ENCODE assay signal across 8 cellular contexts in the genomic region with DNA sequence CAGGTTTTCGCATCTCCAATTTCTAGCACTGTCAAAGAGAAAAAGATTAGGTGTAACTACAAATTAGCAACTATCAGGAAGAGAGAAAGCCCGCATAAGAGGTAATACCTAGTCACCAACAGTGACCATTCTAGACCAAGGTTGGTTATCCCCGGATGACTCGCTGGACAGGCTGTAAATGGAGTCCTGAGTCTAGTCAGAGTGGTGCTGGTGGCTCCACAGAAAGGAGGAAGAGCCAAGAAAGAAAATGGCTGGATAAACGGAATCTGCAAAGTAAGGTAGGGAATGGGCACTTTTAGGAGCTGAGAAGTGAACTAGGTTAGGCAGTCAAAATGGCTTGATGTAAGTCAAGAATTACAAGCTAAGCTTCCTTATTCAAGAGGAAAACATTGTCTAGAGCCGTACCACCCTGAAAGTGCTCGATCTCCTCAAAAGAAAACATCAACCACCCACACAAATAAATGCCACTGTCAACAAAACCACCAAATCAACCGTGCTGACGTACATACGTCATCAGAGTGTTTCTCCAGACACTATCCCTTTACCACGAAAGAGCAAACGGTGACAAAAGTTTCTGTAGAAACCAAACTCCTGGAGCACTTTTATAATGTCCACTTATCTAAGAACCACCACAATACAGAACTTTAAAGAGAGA. TPM values are rescaled to one million over a fixed set of nuclear protein-coding genes. Genes with fewer than 3 reads are reported as not detected.
DNase-seq lines count a peak whose midpoint lies in the region; ATAC-seq, FAIRE-seq and TF ChIP-seq lines count a peak whose summit lies in the region.

No MANE protein-coding gene starts in this region.

- H3K27ac ChIP-seq in SJCRH30 = no peak overlapping the region
- no peak overlapping the region for H3K27ac ChIP-seq in uterus

- peak overlapping the region; percentile 85 to 89 for H3K4me3 Mint-ChIP-seq in effector memory CD8-positive, alpha-beta T cell
- H3K4me3 Mint-ChIP-seq in osteocyte (ENCODE audit: unreplicated experiment) = peak overlapping the region; percentile 89

- H3K9me3 ChIP-seq in SJCRH30 (replicated peaks) (no peaks in the 10 kb centered on the region), uterus (no peaks in the 10 kb centered on the region)

- H3K36me3 ChIP-seq in SJCRH30 (peaks cover 10% of the 10 kb centered on the region; the same call in 1 of the 2 replicates), uterus (no peaks in the 10 kb centered on the region)

- H3K4me3 ChIP-seq in SJCRH30 (peak overlapping the region; percentile 78), uterus (peak overlapping the region in 1 of 2 donors; percentile 96)

- H3K36me3 Mint-ChIP-seq in effector memory CD8-positive, alpha-beta T cell (ENCODE audit: insufficient read depth) = peaks cover 47% of the 10 kb centered on the region
- H3K36me3 Mint-ChIP-seq in osteocyte (ENCODE audit: unreplicated experiment) = no peaks in the 10 kb centered on the region

- H3K4me1 ChIP-seq in SJCRH30 (peaks cover 4% of the 10 kb centered on the region; the same call in 1 of the 2 replicates), uterus (peaks cover 16 to 19% of the 10 kb centered on the region in 2 donors)

- H3K27me3 ChIP-seq in SJCRH30 (no peaks in the 10 kb centered on the region), uterus (no peaks in the 10 kb centered on the region)

- no peaks in the 10 kb centered on the region for H3K9me3 Mint-ChIP-seq in effector memory CD8-positive, alpha-beta T cell
- H3K9me3 Mint-ChIP-seq in osteocyte (ENCODE audit: unreplicated experiment) = no peaks in the 10 kb centered on the region

- DNase-seq in GM12891 (ENCODE audit: insufficient read length, low spot score) (no peak), SJCRH30 (no peak), osteocyte (ENCODE audit: extremely low spot score, unreplicated experiment) (no peak), NCI-H1092 (lab: John Stamatoyannopoulos, UW) (no peak), uterus (no peak), cerebellum (ENCODE audit: low spot score) (no peak)
- DNase-seq in effector memory CD8-positive, alpha-beta T cell = peak; percentile 41 to 47 (median 43)

- peak; percentile 16 for FAIRE-seq in GM12891 (lab: Jason Lieb, UNC)

- TF ChIP-seq CTCF in osteocyte (IDR thresholded peaks at IDR 0.05) = no peak
- TF ChIP-seq CTCF in uterus (IDR thresholded peaks at IDR 0.05) = no peak

- H3K27ac Mint-ChIP-seq in effector memory CD8-positive, alpha-beta T cell = peak overlapping the region; percentile 95 to 96
- H3K27ac Mint-ChIP-seq in osteocyte (ENCODE audit: unreplicated experiment) = peak overlapping the region; percentile 87

- H3K4me1 Mint-ChIP-seq in effector memory CD8-positive, alpha-beta T cell (ENCODE audit: low read depth in 2 of 2) = peaks cover 37 to 46% of the 10 kb centered on the region in 2 donors
- peaks cover 49% of the 10 kb centered on the region for H3K4me1 Mint-ChIP-seq in osteocyte (ENCODE audit: unreplicated experiment)

- intact Hi-C loops in uterus (cut with DNase I; ENCODE audit: low total_unique reads) = no loop called here

- peak; percentile 47 for ATAC-seq in effector memory CD8-positive, alpha-beta T cell (replicated peaks)
- no peak for ATAC-seq in HG03039 (IDR thresholded peaks at IDR 0.05; ENCODE audit: unreplicated experiment)

- no peaks in the 10 kb centered on the region for H3K27me3 Mint-ChIP-seq in effector memory CD8-positive, alpha-beta T cell
- H3K27me3 Mint-ChIP-seq in osteocyte (ENCODE audit: unreplicated experiment) = no peaks in the 10 kb centered on the region

- TF ChIP-seq POLR2A in GM12891 (IDR thresholded peaks at IDR 0.05; ENCODE audit: low read depth, low read length) (no peak), uterus (IDR thresholded peaks at IDR 0.05) (no peak)

TF ChIP-seq in GM12891, 5 proteins besides CTCF, POLR2A, EP300 and RAD21:
- TF ChIP-seq POLR2AphosphoS5 (IDR thresholded peaks at IDR 0.05; ENCODE audit: low read depth, low read length) = no peak
- no peak for TF ChIP-seq SPI1 (IDR thresholded peaks at IDR 0.05; ENCODE audit: low read depth, low read length)
- TF ChIP-seq PAX5 (IDR thresholded peaks at IDR 0.05; ENCODE audit: insufficient read depth, low read length, severe bottlenecking) = no peak
- TF ChIP-seq POU2F2 (IDR thresholded peaks at IDR 0.05; ENCODE audit: low read depth, low read length) = no peak
- TF ChIP-seq TAF1 (IDR thresholded peaks at IDR 0.05; ENCODE audit: low read depth, low read length) = no peak

RNA-seq across cellular contexts. Expression of a gene that starts 2.2 kb away (rescaled TPM):
- polyA plus RNA-seq in GM12891 (2012; ENCODE audit: low read depth, missing spikeins) = 67.9 TPM
- total RNA-seq in SJCRH30 (2014; rRNA removed; shearing (Covaris generic)) = 106 and 111 TPM in 2 replicates
- total RNA-seq in osteocyte (87.9 and 91.3 TPM in 2 replicates), uterus (10 to 100 TPM; 33.2 to 73.7 (median 64.7) TPM), cerebellum (50.5 TPM)

RNA-seq across cellular contexts. Expression of a gene that starts 28.3 kb away (rescaled TPM):
- 8.8 TPM for polyA plus RNA-seq in GM12891 (2012; ENCODE audit: low read depth, missing spikeins)
- 2.6 and 4.3 TPM in 2 replicates for total RNA-seq in SJCRH30 (2014; rRNA removed; shearing (Covaris generic))
- total RNA-seq in osteocyte (14.0 and 19.7 TPM in 2 replicates), uterus (10 to 100 TPM in 1 of 4 donors, 1 to 10 TPM in 3; 1.8 to 24.6 (median 3.4) TPM), cerebellum (11.3 TPM)

RNA-seq across cellular contexts. Expression of a gene that starts 51.5 kb away (rescaled TPM):
- polyA plus RNA-seq in GM12891 (2012; ENCODE audit: low read depth, missing spikeins) = 107 TPM
- total RNA-seq in SJCRH30 (2014; rRNA removed; shearing (Covaris generic)) = not detected in 2 replicates
- total RNA-seq in osteocyte = not detected in 2 replicates
- total RNA-seq in uterus = under 1 TPM in 1 of 4 donors, not detected in 3; 0.73 TPM
- total RNA-seq in cerebellum = not detected

Comparison
In these comparisons a context has a peak if more than half of its experiments do, and no peak if none do; other contexts are left out.
1. DNase-seq: peak in effector memory CD8-positive, alpha-beta T cell (3 of 3); none in GM12891 (single experiment), SJCRH30 (0 of 2), osteocyte (single experiment), NCI-H1092 (single experiment), uterus (0 of 2) and cerebellum (single experiment).